17 cellular contexts compared by ENCODE assay signal in the genomic region with DNA sequence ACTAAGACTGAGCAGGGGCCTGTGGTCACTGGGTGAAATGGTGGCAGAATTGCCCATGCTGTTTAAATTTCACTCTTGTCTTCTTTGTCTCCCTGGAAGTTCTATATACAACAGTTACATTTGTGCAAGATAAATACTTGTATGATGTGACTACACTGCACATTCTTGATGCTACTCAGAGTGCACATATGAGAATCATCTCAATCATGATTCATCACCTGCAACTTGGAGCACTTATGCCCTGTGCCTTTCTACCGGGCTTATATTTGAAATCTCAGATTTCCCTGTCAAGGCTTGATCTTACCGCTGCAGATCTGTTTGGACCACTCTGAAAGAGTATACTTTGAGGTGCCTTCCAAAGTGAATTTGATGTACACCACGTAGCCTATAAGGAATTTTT. TPM values are rescaled to one million over a fixed set of nuclear protein-coding genes. Genes with fewer than 3 reads are reported as not detected.
DNase-seq lines count a peak whose midpoint lies in the region; ATAC-seq and TF ChIP-seq lines count a peak whose summit lies in the region.
"Had no signal": no experiment of that assay in that cellular context is flagged by ENCODE, and none has a peak within 500 bp of the region (broad histone marks: within the 10 kb centered on the region; RNA-seq: fewer than 3 reads in every experiment).

No MANE protein-coding gene starts in this region.

- POLR2A ChIA-PET in A673 (lab: Charles Lee; ENCODE audit: low non-redundant PET) = no interaction called here
- POLR2A ChIA-PET in CD8-positive, alpha-beta T cell (lab: Charles Lee) = no interaction called here

- TF ChIP-seq CTCF in A673 (conservative IDR thresholded peaks at IDR 0.05; ENCODE audit: low read depth, low read length) = no peak
- no peak for TF ChIP-seq CTCF in HFFc6 (IDR thresholded peaks at IDR 0.05)
- TF ChIP-seq CTCF in foreskin fibroblast (IDR thresholded peaks at IDR 0.05; ENCODE audit: low read depth, low read length) = no peak
- no peak for TF ChIP-seq CTCF in gastrocnemius medialis (IDR thresholded peaks at IDR 0.05 in 4 of 5, conservative IDR thresholded peaks at IDR 0.05 in 1 of 5)
- no peak for TF ChIP-seq CTCF in CD8-positive, alpha-beta T cell (IDR thresholded peaks at IDR 0.05)

- no peak overlapping the region for H3K4me3 Mint-ChIP-seq in HFFc6
- no peak overlapping the region for H3K4me3 Mint-ChIP-seq in CD8-positive, alpha-beta T cell
- H3K4me3 Mint-ChIP-seq: CD4-positive, CD25-positive, alpha-beta regulatory T cell; H9 had no signal

- H3K27ac Mint-ChIP-seq in HFFc6 = no peak overlapping the region
- H3K27ac Mint-ChIP-seq in CD8-positive, alpha-beta T cell = no peak overlapping the region

- no peaks in the 10 kb centered on the region for H3K9me3 ChIP-seq in A673 (ENCODE audit: low read depth, low read length, poor library complexity, severe bottlenecking)
- no peaks in the 10 kb centered on the region for H3K9me3 ChIP-seq in gastrocnemius medialis
- no peaks in the 10 kb centered on the region for H3K9me3 ChIP-seq in CD8-positive, alpha-beta T cell (ENCODE audit: low read length)
- H3K9me3 ChIP-seq: BLaER1 treated with 17β-estradiol and CSF1 and Interleukin-3, amounts not matched to agents 10 nM and 100 nM had no signal

- in situ Hi-C loops in gastrocnemius medialis (cut with MboI; ENCODE audit: low sequenced_read_pairs in 4 of 4) = no loop called here

- no TSS peak for BruUV-seq in A673 (replicated peaks; lab: Mats Ljungman, UMichigan)

- H3K9me3 Mint-ChIP-seq in HFFc6 = no peaks in the 10 kb centered on the region
- H3K9me3 Mint-ChIP-seq in CD8-positive, alpha-beta T cell = no peaks in the 10 kb centered on the region
- H3K9me3 Mint-ChIP-seq: CD4-positive, CD25-positive, alpha-beta regulatory T cell; H9 had no signal

- no peaks in the 10 kb centered on the region for H3K36me3 Mint-ChIP-seq in HFFc6 (ENCODE audit: low read depth)
- peaks cover 8% of the 10 kb centered on the region for H3K36me3 Mint-ChIP-seq in CD8-positive, alpha-beta T cell

- H3K27ac ChIP-seq in A673 (ENCODE audit: low read depth, low read length, poor library complexity, severe bottlenecking) (peak overlapping the region; percentile 10), gastrocnemius medialis (peak overlapping the region; percentile 91 to 99 (median 96))
- H3K27ac ChIP-seq in CD8-positive, alpha-beta T cell (ENCODE audit: low read depth, low read length) = no peak overlapping the region
- H3K27ac ChIP-seq: BLaER1 treated with 17β-estradiol and CSF1 and Interleukin-3, amounts not matched to agents 10 nM and 100 nM; HL-60 had no signal

- no peak for TF ChIP-seq POLR2A in gastrocnemius medialis (IDR thresholded peaks at IDR 0.05)

- no peaks in the 10 kb centered on the region for H3K27me3 Mint-ChIP-seq in HFFc6 (ENCODE audit: insufficient read depth)
- H3K27me3 Mint-ChIP-seq in CD8-positive, alpha-beta T cell (ENCODE audit: low read depth) = no peaks in the 10 kb centered on the region
- H3K27me3 Mint-ChIP-seq: CD4-positive, CD25-positive, alpha-beta regulatory T cell had no signal

- intact Hi-C loops in A673 (cut with micrococcal nuclease; ENCODE audit: unreplicated experiment) = no loop called here
- intact Hi-C loops in gastrocnemius medialis (cut with DNase I; ENCODE audit: low total_unique reads) = no loop called here
- intact Hi-C loops in CD8-positive, alpha-beta T cell (cut with DNase I, micrococcal nuclease) = no loop called here

- H3K36me3 ChIP-seq in A673 (ENCODE audit: insufficient read depth, low read length, poor library complexity, severe bottlenecking) = no peaks in the 10 kb centered on the region
- no peaks in the 10 kb centered on the region for H3K36me3 ChIP-seq in gastrocnemius medialis
- no peaks in the 10 kb centered on the region for H3K36me3 ChIP-seq in CD8-positive, alpha-beta T cell (ENCODE audit: insufficient read depth, low read length)

- no peak overlapping the region for H3K4me3 ChIP-seq in A673 (ENCODE audit: low read depth, low read length, poor library complexity, severe bottlenecking)
- no peak overlapping the region for H3K4me3 ChIP-seq in foreskin fibroblast (ENCODE audit: low read depth in 1 of 2, low read length in 2 of 2)
- H3K4me3 ChIP-seq in gastrocnemius medialis = no peak overlapping the region
- no peak overlapping the region for H3K4me3 ChIP-seq in CD8-positive, alpha-beta T cell (ENCODE audit: low read depth, low read length)
- H3K4me3 ChIP-seq: BLaER1 treated with 17β-estradiol and CSF1 and Interleukin-3, amounts not matched to agents 10 nM and 100 nM had no signal

- peak in 1 of 2 donors; percentile 8 for ATAC-seq in gastrocnemius medialis
- ATAC-seq in esophagus mucosa = no peak
- no peak for ATAC-seq in CD8-positive, alpha-beta T cell

- H3K27me3 ChIP-seq in A673 (replicated peaks; ENCODE audit: insufficient read depth, low read depth, low read length, poor library complexity) = no peaks in the 10 kb centered on the region
- H3K27me3 ChIP-seq in gastrocnemius medialis = no peaks in the 10 kb centered on the region
- no peaks in the 10 kb centered on the region for H3K27me3 ChIP-seq in CD8-positive, alpha-beta T cell (ENCODE audit: insufficient read depth, low read length)
- H3K27me3 ChIP-seq: BLaER1 treated with 17β-estradiol and CSF1 and Interleukin-3, amounts not matched to agents 10 nM and 100 nM had no signal

- DNase-seq in A673 (ENCODE audit: low spot score) = no peak
- peak; percentile 4 for DNase-seq in HFFc6
- DNase-seq in foreskin fibroblast = peak; percentile 16 to 37
- DNase-seq in gastrocnemius medialis = no peak
- DNase-seq in CD8-positive, alpha-beta T cell = no peak
- DNase-seq in KG1 (lab: John Stamatoyannopoulos, UW) = no peak
- DNase-seq: 8988T; ACHN; CD4-positive, CD25-positive, alpha-beta regulatory T cell; DMS79; EL; GOT3; H9; KBM-7 had no signal

- CTCF ChIA-PET in A673 (lab: Charles Lee) = no interaction called here
- CTCF ChIA-PET in CD8-positive, alpha-beta T cell (lab: Charles Lee) = no interaction called here

- peaks cover 29% of the 10 kb centered on the region for H3K4me1 Mint-ChIP-seq in HFFc6 (ENCODE audit: low read depth)
- peaks cover 9% of the 10 kb centered on the region for H3K4me1 Mint-ChIP-seq in CD8-positive, alpha-beta T cell (ENCODE audit: low read depth)

- H3K4me1 ChIP-seq in A673 (ENCODE audit: insufficient read depth, low read length, poor library complexity, severe bottlenecking) = peaks cover 17% of the 10 kb centered on the region
- H3K4me1 ChIP-seq in gastrocnemius medialis = peaks cover 86 to 90% of the 10 kb centered on the region in 2 donors
- H3K4me1 ChIP-seq in CD8-positive, alpha-beta T cell (ENCODE audit: insufficient read depth, low read length) = no peaks in the 10 kb centered on the region

RNA-seq across cellular contexts. Expression of gene PGM1, which starts 10.6 kb away (rescaled TPM):
- 10.7 and 12.1 TPM in 2 replicates for total RNA-seq in A673 (2021)
- total RNA-seq in HFFc6 (2021; fragmentation: NEBNext Ultra II Directional; extraction: Animal tissue kit (Norgen Biotek cat#: 25700)) = 10 to 100 TPM; 31.6 to 46.2 (median 32.9) TPM
- total RNA-seq in gastrocnemius medialis = 100 to 1,000 TPM; 320 to 713 (median 666) TPM
- total RNA-seq in esophagus mucosa = 37.2 TPM
- total RNA-seq in CD8-positive, alpha-beta T cell = 1 to 10 TPM; 4.3 to 5.0 TPM

Comparison
In these comparisons a context has a peak if more than half of its experiments do, and no peak if none do; other contexts are left out.
1. DNase-seq: peak in HFFc6 (single experiment) and foreskin fibroblast (2 of 2); none in A673 (single experiment), gastrocnemius medialis (0 of 2), CD8-positive, alpha-beta T cell (0 of 7) and KG1 (single experiment).